Comparison of ENCODE assay signal across 24 cellular contexts in genomic region chr6:10968776-10969175, GRCh38.
DNase-seq lines count a peak whose midpoint lies in the region; ATAC-seq, FAIRE-seq and TF ChIP-seq lines count a peak whose summit lies in the region.
"Had no signal": no experiment of that assay in that cellular context is flagged by ENCODE, and none has a peak within 500 bp of the region (broad histone marks: within the 10 kb centered on the region; RNA-seq: fewer than 3 reads in every experiment).

No MANE protein-coding gene starts in this region.

- peak; percentile 79 for FAIRE-seq in bronchial epithelial cell (lab: Jason Lieb, UNC)
- FAIRE-seq: GM18507 had no signal

- no peaks in the 10 kb centered on the region for H3K27me3 Mint-ChIP-seq in progenitor cell of endocrine pancreas

- H3K27ac Mint-ChIP-seq in progenitor cell of endocrine pancreas = no peak overlapping the region
- H3K27ac Mint-ChIP-seq: activated naive CD4-positive, alpha-beta T cell treated with anti-CD3 and anti-CD28 coated beads, Interleukin-2, amount 10 ng/mL, durations not matched to agents 7 days and 5 days; memory B cell; naive thymus-derived CD4-positive, alpha-beta T cell; stimulated activated memory B cell treated with anti-CD40 and anti-IgM and Interleukin-4, amounts not matched to agents 10 μg/mL and 1 μg/mL and 100 μg/mL, for 72 hours had no signal

- peaks cover 24% of the 10 kb centered on the region for H3K36me3 Mint-ChIP-seq in progenitor cell of endocrine pancreas (ENCODE audit: insufficient read depth)
- H3K36me3 Mint-ChIP-seq: activated naive CD4-positive, alpha-beta T cell treated with anti-CD3 and anti-CD28 coated beads, Interleukin-2, amount 10 ng/mL, durations not matched to agents 7 days and 5 days; naive thymus-derived CD4-positive, alpha-beta T cell; stimulated activated memory B cell treated with anti-CD40 and anti-IgM and Interleukin-4, amounts not matched to agents 10 μg/mL and 1 μg/mL and 100 μg/mL, for 72 hours had no signal

- TF ChIP-seq CTCF in AG09309 (IDR thresholded peaks at IDR 0.05; ENCODE audit: control insufficient read depth, insufficient read depth, low read depth, low read length, missing control alignments) = no peak
- TF ChIP-seq CTCF in bronchial epithelial cell (IDR thresholded peaks at IDR 0.05; ENCODE audit: insufficient read depth, low read length, severe bottlenecking) = no peak
- TF ChIP-seq CTCF in progenitor cell of endocrine pancreas (IDR thresholded peaks at IDR 0.05; ENCODE audit: unreplicated experiment) = no peak

- peak; percentile 27 for DNase-seq in AG09309 (ENCODE audit: low read depth)
- peak; percentile 79 for DNase-seq in HS-27A (ENCODE audit: low read depth)
- no peak for DNase-seq in bronchial epithelial cell (ENCODE audit: low read depth)
- peak; percentile 47 for DNase-seq in kidney glomerular epithelial cell (lab: John Stamatoyannopoulos, UW)
- DNase-seq in NCI-H748 (lab: John Stamatoyannopoulos, UW; ENCODE audit: unreplicated experiment) = no peak
- no peak for DNase-seq in progenitor cell of endocrine pancreas (ENCODE audit: low spot score, unreplicated experiment)
- DNase-seq: ACHN; activated CD4-positive, alpha-beta T cell treated with anti-CD3 and anti-CD28 coated beads for 1 hour; activated naive CD4-positive, alpha-beta T cell treated with anti-CD3 and anti-CD28 coated beads, Interleukin-2, amount 10 ng/mL, durations not matched to agents 7 days and 5 days; activated T-cell treated with anti-CD3 and anti-CD28 coated beads, Interleukin-2, amount 50 U/mL, for 48 hours; Caco-2; dermis blood vessel endothelial cell; naive thymus-derived CD4-positive, alpha-beta T cell; NCI-H1436 treated with DMSO at 0.1 percent for 48 hours; NCI-H774; testis had no signal

- H3K4me1 Mint-ChIP-seq in progenitor cell of endocrine pancreas (ENCODE audit: low read depth) = no peaks in the 10 kb centered on the region
- H3K4me1 Mint-ChIP-seq: activated naive CD4-positive, alpha-beta T cell treated with anti-CD3 and anti-CD28 coated beads, Interleukin-2, amount 10 ng/mL, durations not matched to agents 7 days and 5 days; memory B cell; stimulated activated memory B cell treated with anti-CD40 and anti-IgM and Interleukin-4, amounts not matched to agents 10 μg/mL and 1 μg/mL and 100 μg/mL, for 72 hours had no signal

- no peaks in the 10 kb centered on the region for H3K36me3 ChIP-seq in bronchial epithelial cell (ENCODE audit: control insufficient read depth, insufficient read depth, low read length)
- H3K36me3 ChIP-seq: breast epithelium had no signal

- H3K4me3 Mint-ChIP-seq in progenitor cell of endocrine pancreas (ENCODE audit: low read depth) = no peak overlapping the region
- H3K4me3 Mint-ChIP-seq: activated naive CD4-positive, alpha-beta T cell treated with anti-CD3 and anti-CD28 coated beads, Interleukin-2, amount 10 ng/mL, durations not matched to agents 7 days and 5 days; memory B cell; naive thymus-derived CD4-positive, alpha-beta T cell; stimulated activated memory B cell treated with anti-CD40 and anti-IgM and Interleukin-4, amounts not matched to agents 10 μg/mL and 1 μg/mL and 100 μg/mL, for 72 hours had no signal

- H3K27me3 ChIP-seq in bronchial epithelial cell (ENCODE audit: control insufficient read depth, insufficient read depth, low read length) = no peaks in the 10 kb centered on the region
- H3K27me3 ChIP-seq: breast epithelium, testis had no signal

- H3K4me3 ChIP-seq in AG09309 (ENCODE audit: control insufficient read depth, low read depth, low read length) (no peak overlapping the region), bronchial epithelial cell (ENCODE audit: low read depth, low read length) (no peak overlapping the region)
- H3K4me3 ChIP-seq: breast epithelium, testis had no signal

- ATAC-seq in HG03342 (IDR thresholded peaks at IDR 0.05; ENCODE audit: unreplicated experiment) (no peak), HG03571 (IDR thresholded peaks at IDR 0.05; ENCODE audit: unreplicated experiment) (no peak)
- ATAC-seq: naive thymus-derived CD4-positive, alpha-beta T cell; Right ventricle myocardium inferior; sciatic nerve; stimulated activated memory B cell treated with anti-CD40 and anti-IgM and Interleukin-4, amounts not matched to agents 10 μg/mL and 1 μg/mL and 100 μg/mL, for 72 hours had no signal

- peaks cover 20% of the 10 kb centered on the region for H3K9me3 Mint-ChIP-seq in progenitor cell of endocrine pancreas (ENCODE audit: low read depth)
- H3K9me3 Mint-ChIP-seq: activated naive CD4-positive, alpha-beta T cell treated with anti-CD3 and anti-CD28 coated beads, Interleukin-2, amount 10 ng/mL, durations not matched to agents 7 days and 5 days had no signal

Comparison
In these comparisons a context has a peak if more than half of its experiments do, and no peak if none do; other contexts are left out.
1. DNase-seq: peak in AG09309 (single experiment), HS-27A (single experiment) and kidney glomerular epithelial cell (single experiment); none in bronchial epithelial cell (single experiment), NCI-H748 (single experiment) and progenitor cell of endocrine pancreas (single experiment).